Comparison of ENCODE assay signal across 8 cellular contexts in genomic region chr5:139698461-139699146, GRCh38. TPM values are rescaled to one million over a fixed set of nuclear protein-coding genes. Genes with fewer than 3 reads are reported as not detected.
A peak's percentile ranks its signal among the peaks of the same experiment; 100 is the strongest.
DNase-seq lines count a peak whose midpoint lies in the region; ATAC-seq and TF ChIP-seq lines count a peak whose summit lies in the region.

No MANE protein-coding gene starts in this region.

- no peaks in the 10 kb centered on the region for H3K27me3 ChIP-seq in muscle layer of duodenum (ENCODE audit: low read depth, low read length)
- no peaks in the 10 kb centered on the region for H3K27me3 ChIP-seq in vagina

- no peaks in the 10 kb centered on the region for H3K36me3 ChIP-seq in muscle layer of duodenum (ENCODE audit: control insufficient read depth in 1 of 2, insufficient read depth in 2 of 2, low read length in 2 of 2)
- no peaks in the 10 kb centered on the region for H3K36me3 ChIP-seq in vagina

- TF ChIP-seq CTCF in epithelial cell of esophagus (IDR thresholded peaks at IDR 0.05; ENCODE audit: insufficient read depth, low read depth, low read length, missing control alignments) (no peak), vagina (IDR thresholded peaks at IDR 0.05) (no peak)

- H3K4me1 ChIP-seq in muscle layer of duodenum (ENCODE audit: control insufficient read depth in 1 of 2, insufficient read depth in 2 of 2, low read length in 2 of 2) (peaks cover 22 to 28% of the 10 kb centered on the region in 2 donors), vagina (peaks cover 40% of the 10 kb centered on the region)

- DNase-seq in GM04503 (ENCODE audit: low read depth) (peak; percentile 46), OCI-M1 (lab: John Stamatoyannopoulos, UW) (peak; percentile 29), epithelial cell of esophagus (ENCODE audit: low read depth) (peak; percentile 57), vagina (ENCODE audit: extremely low spot score in 2 of 2) (no peak), NCI-H524 treated with DMSO at 0.1 percent for 48 hours (lab: John Stamatoyannopoulos, UW) (no peak), T-helper 9 cell (no peak)

- no peak for ATAC-seq in GM21390 (IDR thresholded peaks at IDR 0.05; ENCODE audit: unreplicated experiment)

- no peak overlapping the region for H3K4me3 ChIP-seq in epithelial cell of esophagus (ENCODE audit: low read length)
- no peak overlapping the region for H3K4me3 ChIP-seq in muscle layer of duodenum (ENCODE audit: low read depth in 1 of 2, low read length in 2 of 2)
- no peak overlapping the region for H3K4me3 ChIP-seq in vagina

- intact Hi-C loops in vagina (cut with DNase I): loop anchor here (5.0 kb wide), 2 partner anchors 46 to 49 kb away; no protein-coding TSS in a partner anchor

- TF ChIP-seq POLR2A in vagina (IDR thresholded peaks at IDR 0.05): no peak

- peak overlapping the region; percentile 75 for H3K27ac ChIP-seq in muscle layer of duodenum (ENCODE audit: low read length)
- peak overlapping the region; percentile 98 for H3K27ac ChIP-seq in vagina

- no peaks in the 10 kb centered on the region for H3K9me3 ChIP-seq in muscle layer of duodenum (ENCODE audit: control insufficient read depth in 1 of 2, low read length in 2 of 2)
- H3K9me3 ChIP-seq in vagina: no peaks in the 10 kb centered on the region

RNA-seq across cellular contexts. Expression of gene CXXC5, which starts 50.5 kb away (rescaled TPM):
- total RNA-seq in vagina: 51.8 TPM

Comparison
In these comparisons a context has a peak if more than half of its experiments do, and no peak if none do; other contexts are left out.
1. DNase-seq: peak in GM04503 (single experiment), OCI-M1 (single experiment) and epithelial cell of esophagus (single experiment); none in vagina (0 of 2), NCI-H524 treated with DMSO at 0.1 percent for 48 hours (single experiment) and T-helper 9 cell (single experiment).